In genomic region chr12:68789144-68789878, GRCh38 we compare ENCODE assay signal across 17 cellular contexts. TPM values are rescaled to one million over a fixed set of nuclear protein-coding genes. Genes with fewer than 3 reads are reported as not detected.
DNase-seq lines count a peak whose midpoint lies in the region; ATAC-seq, FAIRE-seq and TF ChIP-seq lines count a peak whose summit lies in the region.
"Had no signal": no experiment of that assay in that cellular context is flagged by ENCODE, and none has a peak within 500 bp of the region (broad histone marks: within the 10 kb centered on the region; RNA-seq: fewer than 3 reads in every experiment).

No MANE protein-coding gene starts in this region.

- H2AFZ ChIP-seq in neural progenitor cell (replicated peaks) (no peak overlapping the region), smooth muscle cell (ENCODE audit: low read depth) (no peak overlapping the region)

- ATAC-seq in A549, result no peak
- peak; percentile 71 for ATAC-seq in body of pancreas
- peak; percentile 37 for ATAC-seq in mucosa of descending colon
- ATAC-seq in GM18907 (IDR thresholded peaks at IDR 0.05; ENCODE audit: unreplicated experiment), result no peak

- intact Hi-C loops in body of pancreas (cut with DNase I) (no loop called here), mucosa of descending colon (cut with DNase I, micrococcal nuclease) (no loop called here)

- H3K79me2 ChIP-seq in DOHH2 (ENCODE audit: control insufficient read depth, low read length) (no peaks in the 10 kb centered on the region), neural progenitor cell (ENCODE audit: low read depth) (no peaks in the 10 kb centered on the region), smooth muscle cell (ENCODE audit: low read depth) (no peaks in the 10 kb centered on the region)

- no peaks in the 10 kb centered on the region for H3K36me3 Mint-ChIP-seq in neural progenitor cell

- TF ChIP-seq CTCF in A549 (IDR thresholded peaks at IDR 0.05) (no peak), DOHH2 (IDR thresholded peaks at IDR 0.05; ENCODE audit: low read depth, low read length, poor library complexity, severe bottlenecking) (no peak), body of pancreas (IDR thresholded peaks at IDR 0.05) (peak in 1 of 7 experiments; percentile 1), mucosa of descending colon (IDR thresholded peaks at IDR 0.05) (no peak), neural progenitor cell (IDR thresholded peaks at IDR 0.05) (no peak), smooth muscle cell (IDR thresholded peaks at IDR 0.05; ENCODE audit: borderline replicate concordance, insufficient read depth, poor library complexity, severe bottlenecking) (no peak)

- H3K27me3 Mint-ChIP-seq in neural progenitor cell (ENCODE audit: insufficient read depth, low read depth), result peaks cover 2% of the 10 kb centered on the region

- H3K9me3 ChIP-seq in A549 (no peaks in the 10 kb centered on the region), DOHH2 (ENCODE audit: control insufficient read depth, insufficient read depth, low read length) (no peaks in the 10 kb centered on the region), body of pancreas (no peaks in the 10 kb centered on the region), mucosa of descending colon (no peaks in the 10 kb centered on the region), neural progenitor cell (ENCODE audit: low read depth) (no peaks in the 10 kb centered on the region), smooth muscle cell (replicated peaks; ENCODE audit: low read depth) (no peaks in the 10 kb centered on the region)
- H3K9me3 ChIP-seq: MG63, SJSA1 had no signal

- no peaks in the 10 kb centered on the region for H3K4me1 Mint-ChIP-seq in neural progenitor cell

- POLR2A ChIA-PET in A549 (lab: Yijun Ruan, JAX), result no interaction called here

- CTCF ChIA-PET in A549 (lab: Yijun Ruan, JAX), result no interaction called here

- no peaks in the 10 kb centered on the region for H3K9me2 ChIP-seq in DOHH2 (replicated peaks; ENCODE audit: control insufficient read depth, low read length)

- H3K4me1 ChIP-seq in A549 (peaks cover 31% of the 10 kb centered on the region), DOHH2 (ENCODE audit: control insufficient read depth, low read length) (peaks cover 96% of the 10 kb centered on the region), body of pancreas (peaks cover 48% of the 10 kb centered on the region), mucosa of descending colon (ENCODE audit: low read depth) (no peaks in the 10 kb centered on the region), neural progenitor cell (peaks cover 6% of the 10 kb centered on the region), smooth muscle cell (ENCODE audit: low read depth) (peaks cover 10% of the 10 kb centered on the region)

- no peak overlapping the region for H3K4me3 Mint-ChIP-seq in neural progenitor cell

- no peak overlapping the region for H3K27ac Mint-ChIP-seq in neural progenitor cell

- H3K4me2 ChIP-seq in A549 (no peak overlapping the region), DOHH2 (ENCODE audit: low read length) (peak overlapping the region; percentile 56), neural progenitor cell (no peak overlapping the region), smooth muscle cell (no peak overlapping the region)

- WGBS in A549 (ENCODE audit: missing lambda C conversion rate), result 92% methylated on average over 14 of the region's 14 CpGs
- WGBS in body of pancreas, 2 donors, result 75 to 76% methylated on average over 14 of the region's 14 CpGs
- 96% methylated on average over 14 of the region's 14 CpGs for WGBS in smooth muscle cell (ENCODE audit: low lambda C conversion rate)

- TF ChIP-seq POLR2A in A549 (IDR thresholded peaks at IDR 0.05; ENCODE audit: low read length) (no peak), body of pancreas (IDR thresholded peaks at IDR 0.05) (no peak)

- no peak for DNase-seq in A549 (ENCODE audit: low read depth in 1 of 2, low spot score in 1 of 2)
- peak in 2 of 4 donors; percentile 26 to 44 for DNase-seq in body of pancreas
- DNase-seq in mucosa of descending colon, result no peak
- DNase-seq in NCI-H1930 (lab: John Stamatoyannopoulos, UW), result no peak
- no peak for DNase-seq in neural progenitor cell (ENCODE audit: low spot score)
- no peak for DNase-seq in smooth muscle cell (lab: John Stamatoyannopoulos, UW; ENCODE audit: unreplicated experiment)
- DNase-seq: COR-L47, GOT3, KBM-7, MG63, NCI-H1092, NCI-H510A treated with DMSO at 0.1 percent for 48 hours, NCI-H82 had no signal

- no peak for FAIRE-seq in A549 (lab: Jason Lieb, UNC)

- H3K27ac ChIP-seq in A549 (peak overlapping the region; percentile 51 to 77; a peak in 3 of 6 replicates), DOHH2 (ENCODE audit: low read depth, low read length) (peak overlapping the region; percentile 83), body of pancreas (peak overlapping the region in 1 of 4 donors; percentile 81), neural progenitor cell (no peak overlapping the region), smooth muscle cell (ENCODE audit: low read depth) (no peak overlapping the region)
- H3K27ac ChIP-seq: C4-2B, SJSA1 had no signal

- no peak for TF ChIP-seq RAD21 in A549 (conservative IDR thresholded peaks at IDR 0.05 in 1 of 2, IDR thresholded peaks at IDR 0.05 in 1 of 2)

- H3F3A ChIP-seq in DOHH2 (ENCODE audit: control insufficient read depth, insufficient read depth), result peaks cover 8% of the 10 kb centered on the region; the same call in 1 of the 2 replicates
- H3F3A ChIP-seq in neural progenitor cell (ENCODE audit: low read depth), result peaks cover 4% of the 10 kb centered on the region
- peaks cover 4% of the 10 kb centered on the region for H3F3A ChIP-seq in smooth muscle cell (ENCODE audit: low read depth)

- H4K20me1 ChIP-seq in DOHH2 (ENCODE audit: control insufficient read depth, insufficient read depth, low read depth, low read length), result no peaks in the 10 kb centered on the region
- no peaks in the 10 kb centered on the region for H4K20me1 ChIP-seq in neural progenitor cell (ENCODE audit: low read depth)
- H4K20me1 ChIP-seq in smooth muscle cell (ENCODE audit: low read depth), result no peaks in the 10 kb centered on the region

- no peak overlapping the region for H3K9ac ChIP-seq in neural progenitor cell
- no peak overlapping the region for H3K9ac ChIP-seq in smooth muscle cell (ENCODE audit: low read depth)

- H3K27me3 ChIP-seq in DOHH2 (ENCODE audit: control insufficient read depth, low read length) (no peaks in the 10 kb centered on the region), body of pancreas (no peaks in the 10 kb centered on the region), neural progenitor cell (no peaks in the 10 kb centered on the region), smooth muscle cell (ENCODE audit: low read depth) (no peaks in the 10 kb centered on the region)
- H3K27me3 ChIP-seq: MG63 had no signal

- H3K36me3 ChIP-seq in DOHH2 (ENCODE audit: control insufficient read depth, low read length) (no peaks in the 10 kb centered on the region), body of pancreas (replicated peaks in 1 of 2; ENCODE audit: insufficient read depth in 1 of 2, low read depth in 2 of 2) (no peaks in the 10 kb centered on the region), mucosa of descending colon (ENCODE audit: low read depth) (no peaks in the 10 kb centered on the region), neural progenitor cell (no peaks in the 10 kb centered on the region), smooth muscle cell (ENCODE audit: low read depth) (no peaks in the 10 kb centered on the region)
- H3K36me3 ChIP-seq: MG63, SJSA1 had no signal

- no peak for TF ChIP-seq EP300 in A549 (IDR thresholded peaks at IDR 0.05)

- no peaks in the 10 kb centered on the region for H3K9me3 Mint-ChIP-seq in neural progenitor cell

- H3K4me3 ChIP-seq in A549, result no peak overlapping the region
- no peak overlapping the region for H3K4me3 ChIP-seq in DOHH2 (ENCODE audit: low read length)
- no peak overlapping the region for H3K4me3 ChIP-seq in body of pancreas
- no peak overlapping the region for H3K4me3 ChIP-seq in mucosa of descending colon
- H3K4me3 ChIP-seq in neural progenitor cell, result no peak overlapping the region
- no peak overlapping the region for H3K4me3 ChIP-seq in smooth muscle cell
- H3K4me3 ChIP-seq: MG63, SJSA1 had no signal

TF ChIP-seq in A549, 52 proteins besides CTCF, POLR2A, EP300 and RAD21:
- TF ChIP-seq EHF (CRISPR knock-in tag; IDR thresholded peaks at IDR 0.05) (no peak), RNF2 (IDR thresholded peaks at IDR 0.05; ENCODE audit: borderline replicate concordance, low read depth) (no peak), PBX3 (IDR thresholded peaks at IDR 0.05) (no peak), RCOR1 (IDR thresholded peaks at IDR 0.05; ENCODE audit: low read depth, low read length) (no peak), TP53 (CRISPR knock-in tag; IDR thresholded peaks at IDR 0.05) (no peak), ZNF302 (CRISPR knock-in tag; IDR thresholded peaks at IDR 0.05) (no peak), TFCP2L1 (CRISPR knock-in tag; IDR thresholded peaks at IDR 0.05) (no peak)

RNA-seq across cellular contexts. Expression of gene MDM2, which starts 18.7 kb away (rescaled TPM):
- polyA plus RNA-seq in A549 (2011; rRNA removed) (96.4 and 108 TPM in 2 replicates), A549 (2017; fragmentation: RNase III; extraction: RNeasy Plus Mini Kit Qiagen cat#74134 plus additional on column Dnase treatment) (40.3 to 48.6 TPM (median 48.2 TPM) in 3 replicates), smooth muscle cell (43.4 and 80.2 TPM in 2 replicates)
- polyA plus RNA-seq in A549 (2012; cell fraction: cytosol; rRNA removed), result 7.8 and 10.3 TPM in 2 replicates
- 6.8 and 15.5 TPM in 2 replicates for polyA plus RNA-seq in A549 (2012; cell fraction: nucleus; rRNA removed)
- 117 and 151 TPM in 2 replicates for polyA minus RNA-seq in A549 (2011; rRNA and poly(A)+ RNA removed)
- total RNA-seq in body of pancreas (10 to 100 TPM; 54.1 to 93.4 TPM), mucosa of descending colon (10 to 100 TPM; 74.7 to 92.1 (median 91.3) TPM), neural progenitor cell (ENCODE audit: low replicate concordance) (47.7 and 93.8 TPM in 2 replicates), smooth muscle cell (189 and 278 TPM in 2 replicates)

RNA-seq across cellular contexts. Expression of gene SLC35E3, which starts 43.3 kb away (rescaled TPM):
- 16.7 and 22.1 TPM in 2 replicates for polyA plus RNA-seq in A549 (2011; rRNA removed)
- polyA plus RNA-seq in A549 (2012; cell fraction: cytosol; rRNA removed), result 3.8 and 5.2 TPM in 2 replicates
- polyA plus RNA-seq in A549 (2012; cell fraction: nucleus; rRNA removed), result 5.2 and 8.1 TPM in 2 replicates
- 4.8 to 6.5 TPM (median 5.1 TPM) in 3 replicates for polyA plus RNA-seq in A549 (2017; fragmentation: RNase III; extraction: RNeasy Plus Mini Kit Qiagen cat#74134 plus additional on column Dnase treatment)
- 3.2 and 7.7 TPM in 2 replicates for polyA minus RNA-seq in A549 (2011; rRNA and poly(A)+ RNA removed)
- 1 to 10 TPM; 2.1 to 2.6 TPM for total RNA-seq in body of pancreas
- 1 to 10 TPM; 5.9 to 8.4 (median 6.5) TPM for total RNA-seq in mucosa of descending colon
- 1.5 and 3.5 TPM in 2 replicates for total RNA-seq in neural progenitor cell (ENCODE audit: low replicate concordance)
- total RNA-seq in smooth muscle cell, result 1.1 and 18.8 TPM in 2 replicates
- 8.9 and 10.1 TPM in 2 replicates for polyA plus RNA-seq in smooth muscle cell

Comparison
In these comparisons a context has a peak if more than half of its experiments do, and no peak if none do; other contexts are left out.
1. ATAC-seq: peak in body of pancreas (single experiment) and mucosa of descending colon (single experiment); none in A549 (0 of 2) and GM18907 (single experiment).
2. H3K27ac ChIP-seq: peak in A549 (2 of 2) and DOHH2 (single experiment); none in neural progenitor cell (single experiment) and smooth muscle cell (single experiment).